In the genomic region with DNA sequence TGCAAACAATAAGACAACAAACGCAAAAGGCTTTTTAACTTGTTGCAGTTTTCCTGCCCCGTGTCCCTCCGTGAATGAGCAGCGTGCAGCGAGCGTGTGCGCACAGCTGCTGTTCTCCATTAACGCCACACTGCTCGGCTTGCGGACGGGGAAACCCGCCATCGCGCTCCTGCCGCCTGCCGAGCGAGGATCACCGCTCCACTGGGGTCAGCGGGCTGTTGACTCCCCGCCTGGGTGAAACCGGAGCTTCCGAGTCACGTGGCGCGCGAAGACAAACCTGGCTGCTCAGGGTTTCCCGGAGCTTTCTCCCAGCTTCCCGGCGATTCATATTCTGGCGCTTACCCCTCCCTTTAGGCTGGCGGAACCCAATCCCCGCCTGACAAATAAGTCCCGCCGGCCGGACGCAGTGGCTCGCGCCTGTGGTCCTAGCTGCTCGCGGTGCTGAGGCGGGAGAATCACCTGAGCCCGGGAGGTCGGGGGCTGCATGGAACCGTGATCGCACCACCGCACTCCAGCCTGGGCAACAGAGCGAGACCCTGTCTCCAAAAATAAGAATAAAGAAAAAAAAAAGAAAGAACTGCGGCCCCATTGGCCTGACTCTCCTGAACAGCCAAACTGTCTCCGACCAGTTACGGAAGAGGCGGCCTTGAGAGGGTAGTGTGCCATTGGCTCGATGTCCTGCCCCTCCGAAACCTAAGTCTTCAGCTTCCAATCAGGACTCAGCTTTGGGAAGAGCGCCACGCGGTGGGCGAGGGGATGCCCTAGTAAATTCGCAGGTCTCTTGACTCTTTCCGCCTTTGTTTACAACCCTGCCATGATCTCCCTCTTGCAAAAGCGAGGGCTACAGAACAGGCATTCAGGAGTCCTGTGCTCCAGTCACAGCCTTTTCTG, we compare ENCODE assay signal across 8 cellular contexts. TPM values are rescaled to one million over a fixed set of nuclear protein-coding genes. Genes with fewer than 3 reads are reported as not detected.
DNase-seq lines count a peak whose midpoint lies in the region; ATAC-seq and TF ChIP-seq lines count a peak whose summit lies in the region.

A gene with protein sequence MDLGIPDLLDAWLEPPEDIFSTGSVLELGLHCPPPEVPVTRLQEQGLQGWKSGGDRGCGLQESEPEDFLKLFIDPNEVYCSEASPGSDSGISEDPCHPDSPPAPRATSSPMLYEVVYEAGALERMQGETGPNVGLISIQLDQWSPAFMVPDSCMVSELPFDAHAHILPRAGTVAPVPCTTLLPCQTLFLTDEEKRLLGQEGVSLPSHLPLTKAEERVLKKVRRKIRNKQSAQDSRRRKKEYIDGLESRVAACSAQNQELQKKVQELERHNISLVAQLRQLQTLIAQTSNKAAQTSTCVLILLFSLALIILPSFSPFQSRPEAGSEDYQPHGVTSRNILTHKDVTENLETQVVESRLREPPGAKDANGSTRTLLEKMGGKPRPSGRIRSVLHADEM (plus strand): TSS at position 794 of the 891 bp plus-strand sequence. CDS start 624 bp downstream, outside the sequence.

- no peaks in the 10 kb centered on the region for H3K27me3 ChIP-seq in BLaER1

- H3K4me2 ChIP-seq in BLaER1, result peak within 1 kb of the TSS; percentile 100

- peak within 1 kb of the TSS; percentile 71 for H3K4me3 ChIP-seq in BLaER1
- peak within 1 kb of the TSS; percentile 72 for H3K4me3 ChIP-seq in choroid plexus epithelial cell (ENCODE audit: low read depth, low read length)

- peak; percentile 70 for ATAC-seq in HG03439 (IDR thresholded peaks at IDR 0.05; ENCODE audit: unreplicated experiment)

- no peaks in the 10 kb centered on the region for H4K20me1 ChIP-seq in BLaER1

- H3K36me3 ChIP-seq in BLaER1, result peaks cover 10% of the 10 kb centered on the region

- H3K27ac ChIP-seq in BLaER1, result peak within 1 kb of the TSS; percentile 90

- H3K9ac ChIP-seq in BLaER1, result peak within 1 kb of the TSS; percentile 83

- H3K9me3 ChIP-seq in BLaER1, result no peaks in the 10 kb centered on the region

- peaks cover 69% of the 10 kb centered on the region for H3K4me1 ChIP-seq in BLaER1

- TF ChIP-seq CTCF in choroid plexus epithelial cell (conservative IDR thresholded peaks at IDR 0.05; ENCODE audit: low read depth, low read length), result peak; percentile 55

- peak; percentile 81 for DNase-seq in GM19238 (ENCODE audit: insufficient read length, low spot score)
- peak; percentile 98 for DNase-seq in NCI-H460 (ENCODE audit: extremely low read depth, low read depth)
- peak; percentile 68 for DNase-seq in activated CD4-positive, alpha-beta T cell treated with anti-CD3 and anti-CD28 coated beads for 1 hour
- DNase-seq in choroid plexus epithelial cell (ENCODE audit: low read depth), result peak; percentile 99
- peak; percentile 97 for DNase-seq in kidney tubule cell (ENCODE audit: low spot score)
- peak; percentile 60 for DNase-seq in stimulated activated CD4-positive, alpha-beta T cell treated with anti-CD3 and anti-CD28 coated beads, Interleukin-1b, Interleukin-23, amount 100 ng/mL, for 4 hours (ENCODE audit: low read depth in 2 of 2)

RNA-seq across cellular contexts. Expression of the gene that starts here (rescaled TPM):
- 12.6 and 16.1 TPM in 2 replicates for total RNA-seq in NCI-H460 (2014; rRNA removed; shearing (Covaris generic))
- 29.4 and 43.4 TPM in 2 replicates for polyA plus RNA-seq in NCI-H460 (2014; cell fraction: nucleus; rRNA removed)

Comparison
In these comparisons a context has a peak if more than half of its experiments do, and no peak if none do; other contexts are left out.
1. Peak in every context shown above with its lines: DNase-seq, ATAC-seq, H3K4me3 ChIP-seq and H3K27ac ChIP-seq.